ENCODE assay signal across 8 cellular contexts in the genomic region with DNA sequence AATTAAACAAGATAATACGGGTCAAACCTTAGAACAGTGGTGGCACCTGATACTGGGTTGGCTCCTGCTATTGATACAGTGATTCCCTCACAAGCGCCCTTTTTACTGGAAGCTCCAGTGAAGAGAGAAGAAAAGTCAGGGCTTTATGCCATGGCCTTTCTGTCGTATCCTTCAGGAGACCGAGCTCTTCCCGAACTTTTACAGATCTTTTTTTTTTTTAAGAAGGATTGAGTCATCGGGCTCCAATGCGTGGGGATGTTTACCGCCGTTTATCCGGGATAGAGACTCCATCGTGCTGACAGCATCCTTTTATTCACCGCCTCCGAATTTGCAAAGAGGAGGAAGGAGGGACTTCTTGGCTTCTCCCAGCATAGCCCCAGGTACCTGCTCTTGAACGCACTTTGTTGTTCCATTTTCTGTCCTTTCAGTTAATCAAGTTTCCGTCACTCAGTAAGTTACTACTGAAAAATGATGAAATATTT. TPM values are rescaled to one million over a fixed set of nuclear protein-coding genes. Genes with fewer than 3 reads are reported as not detected.
DNase-seq lines count a peak whose midpoint lies in the region; ATAC-seq, FAIRE-seq and TF ChIP-seq lines count a peak whose summit lies in the region.

No MANE protein-coding gene starts in this region.

- TF ChIP-seq EP300 in H1 (IDR thresholded peaks at IDR 0.05; ENCODE audit: borderline replicate concordance in 1 of 2, low read depth in 2 of 2, low read length in 2 of 2): no peak

- H3K9me3 ChIP-seq in SJCRH30 (replicated peaks) (0 out of 2 replicates have a peak, but pooled peaks cover 6% of the 10 kb centered on the region), H1 (ENCODE audit: insufficient read depth in 2 of 2, low read depth in 1 of 2, low read length in 1 of 2) (no peaks in the 10 kb centered on the region), mucosa of descending colon (peaks cover 5% of the 10 kb centered on the region), aorta (ENCODE audit: control insufficient read depth, low read length) (peaks cover 5% of the 10 kb centered on the region)

- peak; percentile 20 for ATAC-seq in HG02588 (IDR thresholded peaks at IDR 0.05; ENCODE audit: unreplicated experiment)
- ATAC-seq in mucosa of descending colon: peak; percentile 5
- peak; percentile 31 for ATAC-seq in aorta (ENCODE audit: low FRiP score)
- ATAC-seq in HG02623 (IDR thresholded peaks at IDR 0.05; ENCODE audit: unreplicated experiment): no peak

- TF ChIP-seq RAD21 in H1 (IDR thresholded peaks at IDR 0.05 in 1 of 2, conservative IDR thresholded peaks at IDR 0.05 in 1 of 2; ENCODE audit: low read depth in 2 of 2, low read length in 2 of 2): no peak

- DNase-seq in Daoy (ENCODE audit: low read depth): peak; percentile 55
- DNase-seq in SJCRH30: peak; percentile 5 to 30
- DNase-seq in H1 (ENCODE audit: low read depth in 1 of 2, low spot score in 2 of 2): no peak
- DNase-seq in mucosa of descending colon: no peak
- DNase-seq in aorta: no peak
- no peak for DNase-seq in CD1c-positive myeloid dendritic cell (ENCODE audit: extremely low spot score)

- peak overlapping the region; percentile 44 to 79 (median 66) for H3K9ac ChIP-seq in H1 (replicated peaks in 1 of 4; ENCODE audit: extremely low read depth in 1 of 4, low read depth in 3 of 4, low read length in 3 of 4)

- H3K36me3 ChIP-seq in SJCRH30 (peaks cover 23% of the 10 kb centered on the region), H1 (ENCODE audit: control insufficient read depth in 2 of 4, insufficient read depth in 4 of 4, low read length in 3 of 4) (peaks cover 2 to 19% (median 8%) of the 10 kb centered on the region in 4 experiments; a peak in 6 of 8 replicates), mucosa of descending colon (ENCODE audit: low read depth) (no peaks in the 10 kb centered on the region), aorta (ENCODE audit: control insufficient read depth in 1 of 2, insufficient read depth in 2 of 2, low read length in 1 of 2) (peaks cover 3 to 5% of the 10 kb centered on the region in 2 donors)

- H3K4me1 ChIP-seq in SJCRH30 (peaks cover 7% of the 10 kb centered on the region; the same call in 1 of the 2 replicates), H1 (replicated peaks in 1 of 4; ENCODE audit: control insufficient read depth in 3 of 4, insufficient read depth in 4 of 4, low read length in 3 of 4) (no peaks in the 10 kb centered on the region; a peak in 1 of 7 replicates), mucosa of descending colon (ENCODE audit: low read depth) (no peaks in the 10 kb centered on the region), aorta (ENCODE audit: control insufficient read depth in 1 of 2, insufficient read depth in 2 of 2, low read length in 2 of 2) (peaks cover 0 to 3% of the 10 kb centered on the region in 2 donors)

- CTCF ChIA-PET in H1 (lab: Charles Lee; ENCODE audit: partially characterized antibody): interaction anchor here (0.6 kb wide), 1 partner anchor 489 kb away, joined by 3 read pairs; no protein-coding TSS in a partner anchor

- no peak overlapping the region for H3K23ac ChIP-seq in H1 (ENCODE audit: insufficient read length)

- H3K56ac ChIP-seq in H1 (replicated peaks; ENCODE audit: insufficient read length, low read depth, low read length): no peak overlapping the region

- no peaks in the 10 kb centered on the region for H3K27me3 ChIP-seq in SJCRH30
- no peaks in the 10 kb centered on the region for H3K27me3 ChIP-seq in H1 (replicated peaks in 1 of 4; ENCODE audit: control insufficient read depth in 3 of 4, extremely low read depth in 1 of 4, insufficient read depth in 3 of 4, low read length in 3 of 4)
- H3K27me3 ChIP-seq in aorta (ENCODE audit: control insufficient read depth in 1 of 2, insufficient read depth in 2 of 2, low read length in 1 of 2): no peaks in the 10 kb centered on the region

- no peak overlapping the region for H3K18ac ChIP-seq in H1 (ENCODE audit: extremely low read depth, low read length)

- intact Hi-C loops in mucosa of descending colon (cut with DNase I, micrococcal nuclease): no loop called here
- intact Hi-C loops in aorta (cut with DNase I): loop anchor here (2.0 to 10.0 kb wide), 2 partner anchors 48 to 142 kb away; a partner anchor contains a TSS

- no peak overlapping the region for H4K5ac ChIP-seq in H1 (ENCODE audit: insufficient read length, low read depth, low read length)

- no peak overlapping the region for H2BK12ac ChIP-seq in H1 (ENCODE audit: low read depth, low read length)

- H3K4me2 ChIP-seq in H1 (ENCODE audit: insufficient read depth in 1 of 2, low read depth in 2 of 2, low read length in 2 of 2): peak overlapping the region; percentile 60 to 81

- no peak overlapping the region for H2BK15ac ChIP-seq in H1 (ENCODE audit: low read length)

- H3K23me2 ChIP-seq in H1 (ENCODE audit: low read depth, low read length): no peaks in the 10 kb centered on the region

- no peak for FAIRE-seq in H1 (lab: Jason Lieb, UNC)

- no peak for TF ChIP-seq CTCF in H1 (IDR thresholded peaks at IDR 0.05; ENCODE audit: control extremely low read depth in 1 of 3, insufficient read depth in 1 of 3, low read depth in 1 of 3, low read length in 3 of 3)
- TF ChIP-seq CTCF in mucosa of descending colon (IDR thresholded peaks at IDR 0.05): no peak

- H3K4ac ChIP-seq in H1 (replicated peaks; ENCODE audit: insufficient read length, low read depth, low read length): no peak overlapping the region

- no peak overlapping the region for H2BK20ac ChIP-seq in H1 (ENCODE audit: low read length)

- H3K14ac ChIP-seq in H1 (ENCODE audit: insufficient read length): no peak overlapping the region

- H3K79me1 ChIP-seq in H1 (ENCODE audit: low read depth, low read length): peaks cover 4% of the 10 kb centered on the region; the same call in 1 of the 2 replicates

- no peak for TF ChIP-seq POLR2A in H1 (IDR thresholded peaks at IDR 0.05; ENCODE audit: control extremely low read depth in 1 of 2, low read depth in 2 of 2, low read length in 2 of 2)

- 5% methylated on average over 15 of the region's 15 CpGs; no CpG with 5 or more reads in 1 of the 2 experiments for WGBS in H1 (ENCODE audit: extremely low coverage in 1 of 2, insufficient coverage in 1 of 2, insufficient read length in 1 of 2, insufficient replicate concordance in 2 of 2, low coverage in 1 of 2, low lambda C conversion rate in 2 of 2, missing lambda C conversion rate in 1 of 2), 2 experiments
- WGBS in aorta, 2 donors: 1 to 2% methylated on average over 15 of the region's 15 CpGs

- peak overlapping the region; percentile 59 for H3K27ac ChIP-seq in SJCRH30
- peak overlapping the region; percentile 50; the same call in 1 of the 2 replicates for H3K27ac ChIP-seq in H1 (ENCODE audit: low read depth, low read length)
- peak overlapping the region in 1 of 2 donors; percentile 60 for H3K27ac ChIP-seq in aorta (ENCODE audit: low read depth in 1 of 2, low read length in 2 of 2)

- peak overlapping the region; percentile 81 for H3K4me3 ChIP-seq in SJCRH30
- H3K4me3 ChIP-seq in H1 (ENCODE audit: extremely low read depth in 1 of 4, insufficient read depth in 2 of 4, low read depth in 3 of 4, low read length in 4 of 4): peak overlapping the region; percentile 89 to 97 (median 94)
- H3K4me3 ChIP-seq in mucosa of descending colon: peak overlapping the region; percentile 65
- H3K4me3 ChIP-seq in aorta (ENCODE audit: low read length in 2 of 2): peak overlapping the region; percentile 64 to 92

- H2AK5ac ChIP-seq in H1 (ENCODE audit: low read depth, low read length): no peak overlapping the region

- H3K79me2 ChIP-seq in H1 (ENCODE audit: control insufficient read depth in 1 of 2, insufficient read depth in 2 of 2, low read length in 2 of 2): peaks cover 0 to 23% of the 10 kb centered on the region in 2 experiments; a peak in 2 of 4 replicates

- no peak overlapping the region for H2BK120ac ChIP-seq in H1 (replicated peaks; ENCODE audit: low read depth, low read length)

- H2BK5ac ChIP-seq in H1 (ENCODE audit: low read depth, low read length): no peak overlapping the region

- no peak overlapping the region for H4K91ac ChIP-seq in H1 (replicated peaks; ENCODE audit: insufficient read length, low read length)

- H4K20me1 ChIP-seq in H1 (replicated peaks in 1 of 2; ENCODE audit: control insufficient read depth in 1 of 2, insufficient read depth in 2 of 2, low read length in 2 of 2): no peaks in the 10 kb centered on the region

- H4K8ac ChIP-seq in H1 (ENCODE audit: extremely low read depth, insufficient read depth, low read length): no peak overlapping the region

- POLR2A ChIA-PET in H1 (lab: Charles Lee; ENCODE audit: partially characterized antibody): interaction anchor here (0.6 to 2.3 kb wide), 7 partner anchors 34 to 106 kb away, joined by 3 to 8 read pairs (median 3); a partner anchor contains a TSS

- H2AFZ ChIP-seq in H1 (ENCODE audit: low read length): peak overlapping the region; percentile 96

RNA-seq across cellular contexts. Expression of a gene that starts 0.6 kb away (rescaled TPM):
- total RNA-seq in Daoy (2014; rRNA removed; shearing (Covaris generic)): 16.1 and 18.7 TPM in 2 replicates
- 20.2 and 22.0 TPM in 2 replicates for total RNA-seq in SJCRH30 (2014; rRNA removed; shearing (Covaris generic))
- 23.9 and 25.8 TPM in 2 replicates for total RNA-seq in H1 (2021; fragmentation: NEBNext Ultra II Directional; extraction: Animal tissue kit (Norgen Biotek cat#: 25700))
- polyA plus RNA-seq in H1 (2011; rRNA removed) (3.2 and 4.9 TPM in 2 replicates), aorta (1 to 10 TPM; 5.0 to 6.6 TPM)
- polyA plus RNA-seq in H1 (2011; cell fraction: cytosol; rRNA removed): 5.9 TPM
- polyA plus RNA-seq in H1 (2011; cell fraction: nucleus; rRNA removed): 4.3 TPM
- polyA plus RNA-seq in H1 (2012, experiment 1 of 2): 12.0 to 13.5 TPM (median 12.3 TPM) in 4 replicates
- polyA plus RNA-seq in H1 (2012, experiment 2 of 2): 0.91 TPM
- polyA plus RNA-seq in H1 (2013, experiment 1 of 2): 9.6 TPM
- polyA plus RNA-seq in H1 (2013, experiment 2 of 2): 8.7 TPM
- polyA minus RNA-seq in H1 (2011; rRNA and poly(A)+ RNA removed): 15.2 and 19.5 TPM in 2 replicates
- polyA minus RNA-seq in H1 (2011; cell fraction: cytosol; rRNA and poly(A)+ RNA removed): 6.8 TPM
- 32.0 TPM for polyA minus RNA-seq in H1 (2011; cell fraction: nucleus; rRNA and poly(A)+ RNA removed)
- total RNA-seq in mucosa of descending colon (10 to 100 TPM; 11.3 to 25.3 (median 12.6) TPM), aorta (10 to 100 TPM; 17.9 to 27.5 TPM)

RNA-seq across cellular contexts. Expression of a gene that starts 46.8 kb away (rescaled TPM):
- total RNA-seq in Daoy (2014; rRNA removed; shearing (Covaris generic)): 0.12 and 0.29 TPM in 2 replicates
- 0.08 TPM in 2 replicates for total RNA-seq in SJCRH30 (2014; rRNA removed; shearing (Covaris generic))
- 1.6 and 1.8 TPM in 2 replicates for total RNA-seq in H1 (2021; fragmentation: NEBNext Ultra II Directional; extraction: Animal tissue kit (Norgen Biotek cat#: 25700))
- polyA plus RNA-seq in H1 (2011; rRNA removed): 0.19 and 0.54 TPM in 2 replicates
- polyA plus RNA-seq in H1 (2011; cell fraction: cytosol; rRNA removed): 0.49 TPM
- polyA plus RNA-seq in H1 (2011; cell fraction: nucleus; rRNA removed): 1.1 TPM
- polyA plus RNA-seq in H1 (2012, experiment 1 of 2): 1.2 to 1.6 TPM (median 1.3 TPM) in 4 replicates
- polyA plus RNA-seq in H1 (2012, experiment 2 of 2): not detected
- 1.2 TPM for polyA plus RNA-seq in H1 (2013, experiment 1 of 2)
- 1.0 TPM for polyA plus RNA-seq in H1 (2013, experiment 2 of 2)
- 2.4 and 4.1 TPM in 2 replicates for polyA minus RNA-seq in H1 (2011; rRNA and poly(A)+ RNA removed)
- 1.8 TPM for polyA minus RNA-seq in H1 (2011; cell fraction: cytosol; rRNA and poly(A)+ RNA removed)
- polyA minus RNA-seq in H1 (2011; cell fraction: nucleus; rRNA and poly(A)+ RNA removed): 8.0 TPM
- total RNA-seq in mucosa of descending colon: 1 to 10 TPM; 1.1 to 6.8 (median 1.2) TPM
- under 1 TPM; 0.19 to 0.36 TPM for total RNA-seq in aorta
- polyA plus RNA-seq in aorta: under 1 TPM; 0.67 to 0.75 TPM

RNA-seq across cellular contexts. Expression of a gene that starts 48.0 kb away (rescaled TPM):
- 8.1 and 12.8 TPM in 2 replicates for total RNA-seq in Daoy (2014; rRNA removed; shearing (Covaris generic))
- 14.8 and 18.0 TPM in 2 replicates for total RNA-seq in SJCRH30 (2014; rRNA removed; shearing (Covaris generic))
- total RNA-seq in H1 (2021; fragmentation: NEBNext Ultra II Directional; extraction: Animal tissue kit (Norgen Biotek cat#: 25700)): 12.6 and 18.3 TPM in 2 replicates
- polyA plus RNA-seq in H1 (2011; rRNA removed) (3.2 and 4.1 TPM in 2 replicates), aorta (10 to 100 TPM in 1 of 2 donors, 1 to 10 TPM in 1; 9.5 to 28.2 TPM)
- polyA plus RNA-seq in H1 (2011; cell fraction: cytosol; rRNA removed): 8.9 TPM
- 6.3 TPM for polyA plus RNA-seq in H1 (2011; cell fraction: nucleus; rRNA removed)
- polyA plus RNA-seq in H1 (2012, experiment 1 of 2): 8.3 to 12.9 TPM (median 10.1 TPM) in 4 replicates
- 1.6 TPM for polyA plus RNA-seq in H1 (2012, experiment 2 of 2)
- polyA plus RNA-seq in H1 (2013, experiment 1 of 2): 10.4 TPM
- polyA plus RNA-seq in H1 (2013, experiment 2 of 2): 9.7 TPM
- 10.3 and 11.2 TPM in 2 replicates for polyA minus RNA-seq in H1 (2011; rRNA and poly(A)+ RNA removed)
- polyA minus RNA-seq in H1 (2011; cell fraction: cytosol; rRNA and poly(A)+ RNA removed): 2.9 TPM
- polyA minus RNA-seq in H1 (2011; cell fraction: nucleus; rRNA and poly(A)+ RNA removed): 15.1 TPM
- total RNA-seq in mucosa of descending colon (10 to 100 TPM; 17.9 to 23.1 (median 23.0) TPM), aorta (10 to 100 TPM; 15.8 to 23.6 TPM)

Comparison
In these comparisons a context has a peak if more than half of its experiments do, and no peak if none do; other contexts are left out.
1. DNase-seq: peak in Daoy (single experiment) and SJCRH30 (2 of 2); none in H1 (0 of 2), mucosa of descending colon (0 of 3), aorta (0 of 2) and CD1c-positive myeloid dendritic cell (single experiment).
2. intact Hi-C loops: an anchor here in aorta (2.0 to 10.0 kb wide); none called in mucosa of descending colon.
3. Peak in every context shown above with its lines, with median percentiles within 50 percentile points of each other: H3K4me3 ChIP-seq.